17 cellular contexts compared by ENCODE assay signal in genomic region chr17:41395044-41395443, GRCh38. TPM values are rescaled to one million over a fixed set of nuclear protein-coding genes. Genes with fewer than 3 reads are reported as not detected.
"Had no signal": no experiment of that assay in that cellular context is flagged by ENCODE, and none has a peak within 500 bp of the region (broad histone marks: within the 10 kb centered on the region; RNA-seq: fewer than 3 reads in every experiment).

No MANE protein-coding gene starts in this region.

RNA-seq across cellular contexts. Expression of gene KRT31, which starts 2.4 kb away (rescaled TPM):
- total RNA-seq: activated CD4-positive, alpha-beta memory T cell treated with anti-CD3 and anti-CD28 coated beads, Interleukin-2, amount 10 ng/mL, durations not matched to agents 7 days and 5 days; activated CD4-positive, alpha-beta T cell treated with anti-CD3 and anti-CD28 coated beads for 36 hours; activated CD4-positive, alpha-beta T cell treated with anti-CD3 and anti-CD28 coated beads, Interleukin-2, amount 10 ng/mL, durations not matched to agents 7 days and 5 days; activated CD8-positive, alpha-beta memory T cell treated with anti-CD3 and anti-CD28 coated beads, Interleukin-2, amount 10 ng/mL, durations not matched to agents 7 days and 5 days; activated CD8-positive, alpha-beta T cell treated with anti-CD3 and anti-CD28 coated beads, Interleukin-2, amount 10 ng/mL, durations not matched to agents 7 days and 5 days; activated naive CD8-positive, alpha-beta T cell treated with anti-CD3 and anti-CD28 coated beads, Interleukin-2, amount 10 ng/mL, durations not matched to agents 7 days and 5 days; activated T-helper 2 cell treated with anti-CD3 and anti-CD28 coated beads, Interferon-gamma antibody, Interleukin-2, Interleukin-4, amounts not matched to agents 10 μg/mL and 5 μg/mL and 100 μg/mL, durations not matched to agents 14 hours and 24 hours and 36 hours; ascending aorta; body of pancreas; breast epithelium; cardiac septum; T-cell; T-helper 1 cell treated with Interleukin-12 subunit alpha and Interleukin-12 subunit beta and Interleukin-4 antibody, amounts not matched to agents 30 ng/mL and 1 ng/mL, for 36 hours; T-helper 17 cell; T-helper 2 cell treated with Interferon-gamma antibody and Interleukin-4, amounts not matched to agents 100 ng/mL and 5 ng/mL, for 36 hours; WTC11 had no signal
- polyA plus RNA-seq: adipose tissue had no signal

RNA-seq across cellular contexts. Expression of gene KRT34, which starts 12.9 kb away (rescaled TPM):
- total RNA-seq: activated CD4-positive, alpha-beta memory T cell treated with anti-CD3 and anti-CD28 coated beads, Interleukin-2, amount 10 ng/mL, durations not matched to agents 7 days and 5 days; activated CD4-positive, alpha-beta T cell treated with anti-CD3 and anti-CD28 coated beads for 36 hours; activated CD4-positive, alpha-beta T cell treated with anti-CD3 and anti-CD28 coated beads, Interleukin-2, amount 10 ng/mL, durations not matched to agents 7 days and 5 days; activated CD8-positive, alpha-beta memory T cell treated with anti-CD3 and anti-CD28 coated beads, Interleukin-2, amount 10 ng/mL, durations not matched to agents 7 days and 5 days; activated CD8-positive, alpha-beta T cell treated with anti-CD3 and anti-CD28 coated beads, Interleukin-2, amount 10 ng/mL, durations not matched to agents 7 days and 5 days; activated naive CD8-positive, alpha-beta T cell treated with anti-CD3 and anti-CD28 coated beads, Interleukin-2, amount 10 ng/mL, durations not matched to agents 7 days and 5 days; activated T-helper 2 cell treated with anti-CD3 and anti-CD28 coated beads, Interferon-gamma antibody, Interleukin-2, Interleukin-4, amounts not matched to agents 10 μg/mL and 5 μg/mL and 100 μg/mL, durations not matched to agents 14 hours and 24 hours and 36 hours; ascending aorta; body of pancreas; breast epithelium; cardiac septum; T-cell; T-helper 1 cell treated with Interleukin-12 subunit alpha and Interleukin-12 subunit beta and Interleukin-4 antibody, amounts not matched to agents 30 ng/mL and 1 ng/mL, for 36 hours; T-helper 17 cell; T-helper 2 cell treated with Interferon-gamma antibody and Interleukin-4, amounts not matched to agents 100 ng/mL and 5 ng/mL, for 36 hours; WTC11 had no signal

RNA-seq across cellular contexts. Expression of gene KRT33B, which starts 25.4 kb away (rescaled TPM):
- total RNA-seq: activated CD4-positive, alpha-beta memory T cell treated with anti-CD3 and anti-CD28 coated beads, Interleukin-2, amount 10 ng/mL, durations not matched to agents 7 days and 5 days; activated CD4-positive, alpha-beta T cell treated with anti-CD3 and anti-CD28 coated beads for 36 hours; activated CD4-positive, alpha-beta T cell treated with anti-CD3 and anti-CD28 coated beads, Interleukin-2, amount 10 ng/mL, durations not matched to agents 7 days and 5 days; activated CD8-positive, alpha-beta memory T cell treated with anti-CD3 and anti-CD28 coated beads, Interleukin-2, amount 10 ng/mL, durations not matched to agents 7 days and 5 days; activated CD8-positive, alpha-beta T cell treated with anti-CD3 and anti-CD28 coated beads, Interleukin-2, amount 10 ng/mL, durations not matched to agents 7 days and 5 days; activated naive CD8-positive, alpha-beta T cell treated with anti-CD3 and anti-CD28 coated beads, Interleukin-2, amount 10 ng/mL, durations not matched to agents 7 days and 5 days; activated T-helper 2 cell treated with anti-CD3 and anti-CD28 coated beads, Interferon-gamma antibody, Interleukin-2, Interleukin-4, amounts not matched to agents 10 μg/mL and 5 μg/mL and 100 μg/mL, durations not matched to agents 14 hours and 24 hours and 36 hours; ascending aorta; body of pancreas; breast epithelium; cardiac septum; T-cell; T-helper 1 cell treated with Interleukin-12 subunit alpha and Interleukin-12 subunit beta and Interleukin-4 antibody, amounts not matched to agents 30 ng/mL and 1 ng/mL, for 36 hours; T-helper 17 cell; T-helper 2 cell treated with Interferon-gamma antibody and Interleukin-4, amounts not matched to agents 100 ng/mL and 5 ng/mL, for 36 hours; WTC11 had no signal
- polyA plus RNA-seq: adipose tissue had no signal

RNA-seq across cellular contexts. Expression of gene KRT37, which starts 29.3 kb away (rescaled TPM):
- total RNA-seq: activated CD4-positive, alpha-beta memory T cell treated with anti-CD3 and anti-CD28 coated beads, Interleukin-2, amount 10 ng/mL, durations not matched to agents 7 days and 5 days; activated CD4-positive, alpha-beta T cell treated with anti-CD3 and anti-CD28 coated beads for 36 hours; activated CD4-positive, alpha-beta T cell treated with anti-CD3 and anti-CD28 coated beads, Interleukin-2, amount 10 ng/mL, durations not matched to agents 7 days and 5 days; activated CD8-positive, alpha-beta memory T cell treated with anti-CD3 and anti-CD28 coated beads, Interleukin-2, amount 10 ng/mL, durations not matched to agents 7 days and 5 days; activated CD8-positive, alpha-beta T cell treated with anti-CD3 and anti-CD28 coated beads, Interleukin-2, amount 10 ng/mL, durations not matched to agents 7 days and 5 days; activated naive CD8-positive, alpha-beta T cell treated with anti-CD3 and anti-CD28 coated beads, Interleukin-2, amount 10 ng/mL, durations not matched to agents 7 days and 5 days; activated T-helper 2 cell treated with anti-CD3 and anti-CD28 coated beads, Interferon-gamma antibody, Interleukin-2, Interleukin-4, amounts not matched to agents 10 μg/mL and 5 μg/mL and 100 μg/mL, durations not matched to agents 14 hours and 24 hours and 36 hours; ascending aorta; body of pancreas; breast epithelium; cardiac septum; T-cell; T-helper 1 cell treated with Interleukin-12 subunit alpha and Interleukin-12 subunit beta and Interleukin-4 antibody, amounts not matched to agents 30 ng/mL and 1 ng/mL, for 36 hours; T-helper 17 cell; T-helper 2 cell treated with Interferon-gamma antibody and Interleukin-4, amounts not matched to agents 100 ng/mL and 5 ng/mL, for 36 hours; WTC11 had no signal
- polyA plus RNA-seq: adipose tissue had no signal

RNA-seq across cellular contexts. Expression of gene KRT33A, which starts 44.4 kb away (rescaled TPM):
- total RNA-seq: activated CD4-positive, alpha-beta memory T cell treated with anti-CD3 and anti-CD28 coated beads, Interleukin-2, amount 10 ng/mL, durations not matched to agents 7 days and 5 days; activated CD4-positive, alpha-beta T cell treated with anti-CD3 and anti-CD28 coated beads for 36 hours; activated CD4-positive, alpha-beta T cell treated with anti-CD3 and anti-CD28 coated beads, Interleukin-2, amount 10 ng/mL, durations not matched to agents 7 days and 5 days; activated CD8-positive, alpha-beta memory T cell treated with anti-CD3 and anti-CD28 coated beads, Interleukin-2, amount 10 ng/mL, durations not matched to agents 7 days and 5 days; activated CD8-positive, alpha-beta T cell treated with anti-CD3 and anti-CD28 coated beads, Interleukin-2, amount 10 ng/mL, durations not matched to agents 7 days and 5 days; activated naive CD8-positive, alpha-beta T cell treated with anti-CD3 and anti-CD28 coated beads, Interleukin-2, amount 10 ng/mL, durations not matched to agents 7 days and 5 days; activated T-helper 2 cell treated with anti-CD3 and anti-CD28 coated beads, Interferon-gamma antibody, Interleukin-2, Interleukin-4, amounts not matched to agents 10 μg/mL and 5 μg/mL and 100 μg/mL, durations not matched to agents 14 hours and 24 hours and 36 hours; ascending aorta; body of pancreas; breast epithelium; cardiac septum; T-cell; T-helper 1 cell treated with Interleukin-12 subunit alpha and Interleukin-12 subunit beta and Interleukin-4 antibody, amounts not matched to agents 30 ng/mL and 1 ng/mL, for 36 hours; T-helper 17 cell; T-helper 2 cell treated with Interferon-gamma antibody and Interleukin-4, amounts not matched to agents 100 ng/mL and 5 ng/mL, for 36 hours; WTC11 had no signal
- polyA plus RNA-seq: adipose tissue had no signal
